ENCODE assay signal across 15 cellular contexts in the genomic region with DNA sequence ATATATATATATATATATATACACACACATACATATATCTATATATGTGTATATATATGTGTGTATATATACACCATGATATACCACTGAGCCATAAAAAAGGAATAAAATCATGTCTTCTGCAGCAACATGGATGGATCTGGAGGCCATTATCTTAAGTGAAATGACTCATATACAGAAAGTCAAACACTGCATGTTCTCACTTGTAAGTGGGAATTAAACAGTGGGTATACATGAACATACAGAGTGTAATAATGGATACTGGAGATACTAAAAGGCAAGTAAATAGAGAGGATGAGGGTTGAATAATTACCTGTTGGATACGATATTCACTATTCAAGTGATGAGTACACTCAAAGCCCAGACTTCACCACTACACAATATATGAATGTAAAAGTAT.
DNase-seq lines count a peak whose midpoint lies in the region; ATAC-seq and TF ChIP-seq lines count a peak whose summit lies in the region.
"Had no signal": no experiment of that assay in that cellular context is flagged by ENCODE, and none has a peak within 500 bp of the region (broad histone marks: within the 10 kb centered on the region; RNA-seq: fewer than 3 reads in every experiment).

No MANE protein-coding gene starts in this region.

- no peak for TF ChIP-seq CTCF in foreskin keratinocyte (conservative IDR thresholded peaks at IDR 0.05)

- no peak for TF ChIP-seq POLR2A in GM18505 (IDR thresholded peaks at IDR 0.05; ENCODE audit: borderline replicate concordance, extremely low read depth, insufficient read depth, insufficient read length)

- DNase-seq in DMS153 (lab: John Stamatoyannopoulos, UW) (peak; percentile 40), DMS153 treated with DMSO at 0.1 percent for 48 hours (lab: John Stamatoyannopoulos, UW; ENCODE audit: unreplicated experiment) (peak; percentile 7), NCI-H69 (lab: John Stamatoyannopoulos, UW) (peak; percentile 51), foreskin keratinocyte (peak; percentile 23 to 52), NK-92 (lab: John Stamatoyannopoulos, UW; ENCODE audit: unreplicated experiment) (no peak), glomerular visceral epithelial cell (ENCODE audit: extremely low spot score) (no peak)
- DNase-seq: ACHN; BE2C; Caco-2; CD4-positive, alpha-beta T cell; HCEC 1CT had no signal

- peaks cover 7% of the 10 kb centered on the region for H3K4me1 ChIP-seq in foreskin keratinocyte
- H3K4me1 ChIP-seq: BE2C, Caco-2 had no signal

- ATAC-seq in foreskin keratinocyte (peak; percentile 76), GM18505 (IDR thresholded peaks at IDR 0.05; ENCODE audit: unreplicated experiment) (no peak)
- ATAC-seq: GM23338 had no signal

- no peak overlapping the region for H3K27ac ChIP-seq in foreskin keratinocyte
- H3K27ac ChIP-seq: C4-2B, HL-60 had no signal

- H3K27me3 ChIP-seq in foreskin keratinocyte, result no peaks in the 10 kb centered on the region
- H3K27me3 ChIP-seq: BE2C had no signal

Comparison
In these comparisons a context has a peak if more than half of its experiments do, and no peak if none do; other contexts are left out.
1. DNase-seq: peak in DMS153 (single experiment), DMS153 treated with DMSO at 0.1 percent for 48 hours (single experiment), NCI-H69 (single experiment) and foreskin keratinocyte (2 of 2); none in NK-92 (single experiment) and glomerular visceral epithelial cell (single experiment).